ENCODE assay signal across 8 cellular contexts in genomic region chr1:45804671-45804973, GRCh38. TPM values are rescaled to one million over a fixed set of nuclear protein-coding genes. Genes with fewer than 3 reads are reported as not detected.
DNase-seq lines count a peak whose midpoint lies in the region; ATAC-seq and TF ChIP-seq lines count a peak whose summit lies in the region.

No MANE protein-coding gene starts in this region.

- peak overlapping the region; percentile 63 for H3K4me3 ChIP-seq in CD8-positive, alpha-beta memory T cell (ENCODE audit: low read length)
- peak overlapping the region; percentile 52 for H3K4me3 ChIP-seq in ectodermal cell (ENCODE audit: insufficient read depth, low read depth, low read length)

- TF ChIP-seq POLR2A in GM18505 (IDR thresholded peaks at IDR 0.05; ENCODE audit: borderline replicate concordance, extremely low read depth, insufficient read depth, insufficient read length), result no peak

- ATAC-seq in HG03039 (IDR thresholded peaks at IDR 0.05; ENCODE audit: unreplicated experiment) (no peak), HG03457 (IDR thresholded peaks at IDR 0.05; ENCODE audit: unreplicated experiment) (no peak), GM18505 (IDR thresholded peaks at IDR 0.05; ENCODE audit: unreplicated experiment) (no peak), GM21447 (IDR thresholded peaks at IDR 0.05; ENCODE audit: unreplicated experiment) (no peak)

- no peaks in the 10 kb centered on the region for H3K36me3 ChIP-seq in CD8-positive, alpha-beta memory T cell (ENCODE audit: insufficient read depth, low read length)
- H3K36me3 ChIP-seq in ectodermal cell (ENCODE audit: control insufficient read depth, insufficient read depth, low read length), result no peaks in the 10 kb centered on the region

- peak overlapping the region; percentile 26 for H3K27ac ChIP-seq in CD8-positive, alpha-beta memory T cell (ENCODE audit: low read depth, low read length)
- no peak overlapping the region for H3K27ac ChIP-seq in ectodermal cell (ENCODE audit: insufficient read depth, low read depth, low read length, poor library complexity, severe bottlenecking)

- H3K4me3 Mint-ChIP-seq in CD8-positive, alpha-beta memory T cell, result peak overlapping the region; percentile 89 to 98 (median 94)
- peak overlapping the region; percentile 97 for H3K4me3 Mint-ChIP-seq in neural crest cell

- 37 to 42% methylated on average over 2 of the region's 2 CpGs for WGBS in ectodermal cell, 2 experiments

- no peaks in the 10 kb centered on the region for H3K27me3 ChIP-seq in CD8-positive, alpha-beta memory T cell (ENCODE audit: insufficient read depth, low read length, poor library complexity, severe bottlenecking)
- peaks cover 23% of the 10 kb centered on the region for H3K27me3 ChIP-seq in ectodermal cell (ENCODE audit: control insufficient read depth, insufficient read depth, low read length, poor library complexity, severe bottlenecking)

- no peaks in the 10 kb centered on the region for H3K27me3 Mint-ChIP-seq in CD8-positive, alpha-beta memory T cell
- no peaks in the 10 kb centered on the region for H3K27me3 Mint-ChIP-seq in neural crest cell (ENCODE audit: low read depth)

- no peak for TF ChIP-seq CTCF in neural crest cell (conservative IDR thresholded peaks at IDR 0.05)

- peaks cover 21 to 32% (median 31%) of the 10 kb centered on the region in 3 donors for H3K4me1 Mint-ChIP-seq in CD8-positive, alpha-beta memory T cell
- H3K4me1 Mint-ChIP-seq in neural crest cell, result peaks cover 41% of the 10 kb centered on the region

- peak overlapping the region in 3 of 8 donors; percentile 42 to 85 (median 66) for H3K27ac Mint-ChIP-seq in CD8-positive, alpha-beta memory T cell
- no peak overlapping the region for H3K27ac Mint-ChIP-seq in neural crest cell (ENCODE audit: unreplicated experiment)

- H3K9me3 Mint-ChIP-seq in CD8-positive, alpha-beta memory T cell, result no peaks in the 10 kb centered on the region
- no peaks in the 10 kb centered on the region for H3K9me3 Mint-ChIP-seq in neural crest cell

- DNase-seq in CD8-positive, alpha-beta memory T cell, result no peak
- peak; percentile 45 for DNase-seq in NAMALWA (ENCODE audit: low spot score)
- no peak for DNase-seq in neural crest cell (ENCODE audit: low read depth, low spot score)

- no peaks in the 10 kb centered on the region for H3K9me3 ChIP-seq in CD8-positive, alpha-beta memory T cell (ENCODE audit: low read length)
- no peaks in the 10 kb centered on the region for H3K9me3 ChIP-seq in ectodermal cell (ENCODE audit: control insufficient read depth, low read length)

- CTCF ChIA-PET in CD8-positive, alpha-beta memory T cell (lab: Charles Lee), result no interaction called here

- peaks cover 17% of the 10 kb centered on the region for H3K4me1 ChIP-seq in CD8-positive, alpha-beta memory T cell (ENCODE audit: insufficient read depth, low read length)
- H3K4me1 ChIP-seq in ectodermal cell (ENCODE audit: control insufficient read depth, insufficient read depth, low read length), result peaks cover 14% of the 10 kb centered on the region

- peaks cover 0 to 10% (median 3%) of the 10 kb centered on the region in 3 donors for H3K36me3 Mint-ChIP-seq in CD8-positive, alpha-beta memory T cell
- peaks cover 7% of the 10 kb centered on the region for H3K36me3 Mint-ChIP-seq in neural crest cell (ENCODE audit: low read depth)

- POLR2A ChIA-PET in CD8-positive, alpha-beta memory T cell (lab: Charles Lee), result no interaction called here

RNA-seq across cellular contexts. Expression of gene MAST2, which starts 1.2 kb away (rescaled TPM):
- 10 to 100 TPM; 29.5 to 29.9 TPM for total RNA-seq in CD8-positive, alpha-beta memory T cell
- 5.6 TPM for polyA plus RNA-seq in CD8-positive, alpha-beta memory T cell
- 18.0 TPM for polyA plus RNA-seq in ectodermal cell (2013, experiment 1 of 4)
- polyA plus RNA-seq in ectodermal cell (2013, experiment 2 of 4), result 17.8 TPM
- 15.5 TPM for polyA plus RNA-seq in ectodermal cell (2013, experiment 3 of 4)
- 18.1 TPM for polyA plus RNA-seq in ectodermal cell (2013, experiment 4 of 4)
- total RNA-seq in neural crest cell, result 45.2 and 47.6 TPM in 2 replicates

RNA-seq across cellular contexts. Expression of gene IPP, which starts 54.2 kb away (rescaled TPM):
- total RNA-seq in CD8-positive, alpha-beta memory T cell, result 10 to 100 TPM; 18.3 to 19.4 TPM
- 15.0 TPM for polyA plus RNA-seq in CD8-positive, alpha-beta memory T cell
- 16.9 TPM for polyA plus RNA-seq in ectodermal cell (2013, experiment 1 of 4)
- 20.3 TPM for polyA plus RNA-seq in ectodermal cell (2013, experiment 2 of 4)
- 11.5 TPM for polyA plus RNA-seq in ectodermal cell (2013, experiment 3 of 4)
- polyA plus RNA-seq in ectodermal cell (2013, experiment 4 of 4), result 14.3 TPM
- total RNA-seq in neural crest cell, result 16.8 and 18.8 TPM in 2 replicates
